In the genomic region with DNA sequence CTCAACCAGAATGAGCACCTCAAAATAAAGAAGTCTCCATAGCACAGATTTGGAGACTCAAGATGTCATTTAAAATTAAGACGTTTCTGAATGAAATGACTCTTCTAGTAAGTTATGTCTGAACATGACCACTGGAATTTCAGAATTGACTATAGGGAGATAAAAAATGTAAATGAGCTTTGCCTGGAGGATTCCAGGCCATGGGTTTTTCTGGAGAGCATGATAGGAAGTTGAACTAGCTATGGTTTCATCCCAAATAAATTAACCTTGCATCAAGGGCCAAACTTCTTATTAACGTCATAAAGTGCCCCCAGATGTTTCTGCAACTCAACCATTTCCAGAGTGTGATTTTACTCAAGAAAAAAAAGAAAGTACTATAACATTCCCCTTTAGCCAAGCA, we compare ENCODE assay signal across 17 cellular contexts.
DNase-seq lines count a peak whose midpoint lies in the region; ATAC-seq and TF ChIP-seq lines count a peak whose summit lies in the region.
"Had no signal": no experiment of that assay in that cellular context is flagged by ENCODE, and none has a peak within 500 bp of the region (broad histone marks: within the 10 kb centered on the region; RNA-seq: fewer than 3 reads in every experiment).

No MANE protein-coding gene starts in this region.

- no peaks in the 10 kb centered on the region for H3K4me1 ChIP-seq in uterus

- DNase-seq in EL (peak; percentile 58), amniotic epithelial cell (ENCODE audit: low read depth) (peak; percentile 33), fibroblast of gingiva (ENCODE audit: low read depth) (peak; percentile 6), osteocyte (ENCODE audit: extremely low spot score, unreplicated experiment) (no peak), uterus (no peak), KBM-7 (no peak), H7 (no peak)
- DNase-seq: COR-L47, NCI-H1048, NCI-H1436 treated with DMSO at 0.1 percent for 48 hours, NCI-H2081, NCI-H524 had no signal

- H3K27me3 Mint-ChIP-seq in osteocyte (ENCODE audit: unreplicated experiment), result no peaks in the 10 kb centered on the region

- no peaks in the 10 kb centered on the region for H3K36me3 Mint-ChIP-seq in osteocyte (ENCODE audit: unreplicated experiment)

- H3K9me3 Mint-ChIP-seq in osteocyte (ENCODE audit: unreplicated experiment), result peaks cover 8% of the 10 kb centered on the region
- H3K9me3 Mint-ChIP-seq: GM23338 had no signal

- in situ Hi-C loops in KBM-7 (cut with MboI; ENCODE audit: low pct_unique_long_range_greater_than_20kb, low sequenced_read_pairs), result no loop called here

- TF ChIP-seq POLR2A in uterus (IDR thresholded peaks at IDR 0.05), result no peak

- peak overlapping the region; percentile 39 for H3K27ac Mint-ChIP-seq in osteocyte (ENCODE audit: unreplicated experiment)
- H3K27ac Mint-ChIP-seq: GM23338 had no signal

- no peak overlapping the region for H3K4me3 Mint-ChIP-seq in osteocyte (ENCODE audit: unreplicated experiment)
- H3K4me3 Mint-ChIP-seq: GM23338 had no signal

- intact Hi-C loops in uterus (cut with DNase I; ENCODE audit: low total_unique reads), result no loop called here

- no peak for ATAC-seq in HG03469 (IDR thresholded peaks at IDR 0.05; ENCODE audit: unreplicated experiment)
- ATAC-seq: GM23338, Panc1, Right ventricle myocardium inferior had no signal

- peaks cover 19% of the 10 kb centered on the region for H3K4me1 Mint-ChIP-seq in osteocyte (ENCODE audit: unreplicated experiment)

- H3K27ac ChIP-seq in uterus, result no peak overlapping the region
- H3K27ac ChIP-seq: KMS-11 had no signal

- H3K4me3 ChIP-seq in uterus, result no peak overlapping the region
- no peak overlapping the region for H3K4me3 ChIP-seq in H7 (ENCODE audit: insufficient read depth, low read depth, low read length)
- H3K4me3 ChIP-seq: GM23338 had no signal

- TF ChIP-seq CTCF in osteocyte (IDR thresholded peaks at IDR 0.05), result no peak
- no peak for TF ChIP-seq CTCF in uterus (IDR thresholded peaks at IDR 0.05)

- H3K9me3 ChIP-seq in uterus, result no peaks in the 10 kb centered on the region

- H3K36me3 ChIP-seq in uterus (no peaks in the 10 kb centered on the region), H7 (replicated peaks; ENCODE audit: control insufficient read depth, insufficient read depth, low read length) (no peaks in the 10 kb centered on the region)

- H3K27me3 ChIP-seq in uterus, result no peaks in the 10 kb centered on the region
- H3K27me3 ChIP-seq in H7 (ENCODE audit: control insufficient read depth, insufficient read depth, low read length), result no peaks in the 10 kb centered on the region; the same call in 1 of the 2 replicates

Comparison
In these comparisons a context has a peak if more than half of its experiments do, and no peak if none do; other contexts are left out.
1. DNase-seq: peak in EL (single experiment), amniotic epithelial cell (single experiment) and fibroblast of gingiva (single experiment); none in osteocyte (single experiment), uterus (0 of 2), KBM-7 (single experiment) and H7 (single experiment).